In the genomic region with DNA sequence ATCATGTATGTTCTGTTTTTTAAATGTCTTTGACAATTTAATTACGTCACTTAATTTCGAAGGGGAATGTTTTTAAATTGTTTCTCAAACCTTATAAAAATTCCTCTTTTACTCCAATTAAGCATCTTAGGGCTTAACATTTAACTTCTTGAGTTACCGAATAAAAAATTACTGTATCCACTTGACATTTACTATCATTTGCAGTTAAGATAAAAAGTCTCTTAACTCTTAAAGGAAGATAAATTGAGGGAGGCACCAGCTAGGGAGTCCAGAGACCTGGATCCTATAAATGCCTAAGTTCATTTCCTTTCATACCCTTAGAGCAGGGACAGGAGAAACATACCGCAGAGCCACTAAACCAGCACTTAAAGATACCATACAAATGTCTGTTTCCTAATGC, we compare ENCODE assay signal across 14 cellular contexts.
DNase-seq lines count a peak whose midpoint lies in the region; ATAC-seq and TF ChIP-seq lines count a peak whose summit lies in the region.
"Had no signal": no experiment of that assay in that cellular context is flagged by ENCODE, and none has a peak within 500 bp of the region (broad histone marks: within the 10 kb centered on the region; RNA-seq: fewer than 3 reads in every experiment).

No MANE protein-coding gene starts in this region.

- H2AFZ ChIP-seq in PC-9, result no peak overlapping the region

- H3K36me3 ChIP-seq in HEK293 (ENCODE audit: control insufficient read depth in 2 of 2, insufficient read depth in 1 of 2, low read length in 2 of 2) (no peaks in the 10 kb centered on the region), duodenal mucosa (ENCODE audit: control insufficient read depth in 1 of 2, insufficient read depth in 2 of 2, low read length in 2 of 2) (peaks cover 4 to 6% of the 10 kb centered on the region in 2 donors), lung (ENCODE audit: control insufficient read depth in 2 of 2, insufficient read depth in 2 of 2, low read length in 2 of 2) (no peaks in the 10 kb centered on the region), stomach smooth muscle (ENCODE audit: control insufficient read depth in 2 of 2, insufficient read depth in 2 of 2, low read length in 2 of 2) (no peaks in the 10 kb centered on the region), PC-9 (ENCODE audit: low read depth) (no peaks in the 10 kb centered on the region)

- POLR2A ChIA-PET in HEK293 (lab: Yijun Ruan, JAX), result interaction anchor here (1.5 kb wide), 1 partner anchor 101 kb away, joined by 3 read pairs; a partner anchor contains a TSS
- POLR2A ChIA-PET in PC-9 (lab: Charles Lee; ENCODE audit: unreplicated experiment), result no interaction called here

- H3K4me1 ChIP-seq in HEK293 (ENCODE audit: control insufficient read depth, insufficient read depth, low read length), result peaks cover 27% of the 10 kb centered on the region
- peaks cover 8 to 21% of the 10 kb centered on the region in 2 donors for H3K4me1 ChIP-seq in duodenal mucosa (ENCODE audit: control insufficient read depth in 1 of 2, insufficient read depth in 2 of 2, low read length in 2 of 2)
- peaks cover 3 to 13% of the 10 kb centered on the region in 2 donors for H3K4me1 ChIP-seq in lung (ENCODE audit: control insufficient read depth in 2 of 2, insufficient read depth in 2 of 2, low read length in 2 of 2)
- peaks cover 26% of the 10 kb centered on the region for H3K4me1 ChIP-seq in stomach smooth muscle (ENCODE audit: control insufficient read depth, insufficient read depth, low read length)
- H3K4me1 ChIP-seq in PC-9 (replicated peaks; ENCODE audit: insufficient read depth), result 0 out of 2 replicates have a peak, but pooled peaks cover 9% of the 10 kb centered on the region

- no peaks in the 10 kb centered on the region for H4K20me1 ChIP-seq in PC-9 (ENCODE audit: insufficient read depth)

- TF ChIP-seq CTCF in HEK293 (tag by site-specific recombination; IDR thresholded peaks at IDR 0.05) (no peak), lung (IDR thresholded peaks at IDR 0.05; ENCODE audit: control extremely low read depth, extremely low read depth) (no peak), PC-9 (conservative IDR thresholded peaks at IDR 0.05) (no peak)

- no TSS peak for BruUV-seq in PC-9 (replicated peaks; lab: Mats Ljungman, UMichigan)

- intact Hi-C loops in PC-9 (cut with micrococcal nuclease; ENCODE audit: unreplicated experiment), result loop anchor here (5.0 kb wide), 1 partner anchor 81 kb away; no protein-coding TSS in a partner anchor

- 50 to 57% methylated on average over 4 of the region's 4 CpGs for WGBS in lung, 2 donors

- H3K4me2 ChIP-seq in PC-9, result no peak overlapping the region

- no peaks in the 10 kb centered on the region for H3K79me2 ChIP-seq in PC-9 (ENCODE audit: low read depth)

- H3K27ac ChIP-seq in HEK293 (ENCODE audit: extremely low read depth, low read depth, low read length), result no peak overlapping the region
- peak overlapping the region; percentile 54 for H3K27ac ChIP-seq in duodenal mucosa (ENCODE audit: low read depth, low read length)
- H3K27ac ChIP-seq in lung (ENCODE audit: low read depth in 1 of 2, low read length in 1 of 2), result peak overlapping the region; percentile 33 to 67
- peak overlapping the region; percentile 93 for H3K27ac ChIP-seq in stomach smooth muscle (ENCODE audit: low read length)
- H3K27ac ChIP-seq in PC-9, result no peak overlapping the region
- H3K27ac ChIP-seq in caudate nucleus (ENCODE audit: low read depth, low read length), result no peak overlapping the region

- CTCF ChIA-PET in HEK293 (lab: Yijun Ruan, JAX) (no interaction called here), PC-9 (lab: Charles Lee) (no interaction called here)

- no peaks in the 10 kb centered on the region for H3K9me3 ChIP-seq in HEK293 (ENCODE audit: control insufficient read depth, insufficient read depth, low read depth, low read length)
- H3K9me3 ChIP-seq in duodenal mucosa (ENCODE audit: control insufficient read depth in 1 of 2, low read length in 2 of 2), result no peaks in the 10 kb centered on the region
- H3K9me3 ChIP-seq in lung (ENCODE audit: control insufficient read depth in 2 of 2, insufficient read depth in 1 of 2, low read length in 1 of 2), result no peaks in the 10 kb centered on the region
- no peaks in the 10 kb centered on the region for H3K9me3 ChIP-seq in stomach smooth muscle (ENCODE audit: control insufficient read depth in 2 of 2, low read length in 2 of 2)
- H3K9me3 ChIP-seq in PC-9 (ENCODE audit: insufficient read depth, low read depth), result no peaks in the 10 kb centered on the region; the same call in 1 of the 2 replicates

- ATAC-seq in lung (ENCODE audit: insufficient read depth, low FRiP score), result peak; percentile 4
- ATAC-seq in HG02885 (IDR thresholded peaks at IDR 0.05; ENCODE audit: poor library complexity, unreplicated experiment), result no peak
- ATAC-seq: K562; natural killer cell; stimulated activated naive CD8-positive, alpha-beta T cell treated with anti-CD3 and anti-CD28 coated beads, Interleukin-15, Interleukin-2, amounts not matched to agents 100 U/mL and 50 U/mL, for 24 hours had no signal

- no peaks in the 10 kb centered on the region for H3K27me3 ChIP-seq in duodenal mucosa (ENCODE audit: control insufficient read depth in 1 of 2, insufficient read depth in 2 of 2, low read length in 2 of 2)
- no peaks in the 10 kb centered on the region for H3K27me3 ChIP-seq in lung (ENCODE audit: control insufficient read depth, insufficient read depth)
- H3K27me3 ChIP-seq in stomach smooth muscle (ENCODE audit: control insufficient read depth in 1 of 2, insufficient read depth in 2 of 2, low read length in 2 of 2), result no peaks in the 10 kb centered on the region
- no peaks in the 10 kb centered on the region for H3K27me3 ChIP-seq in PC-9 (ENCODE audit: insufficient read depth, low read depth)

- no peaks in the 10 kb centered on the region; the same call in 1 of the 2 replicates for H3K9me2 ChIP-seq in PC-9 (ENCODE audit: insufficient read depth)

- H3K9ac ChIP-seq in duodenal mucosa (ENCODE audit: low read depth in 1 of 2, low read length in 2 of 2), result peak overlapping the region in 1 of 2 donors; percentile 42
- peak overlapping the region; percentile 77 to 78 for H3K9ac ChIP-seq in stomach smooth muscle (ENCODE audit: low read length in 2 of 2)

- H3K4me3 ChIP-seq in HEK293 (ENCODE audit: low read depth, low read length), result no peak overlapping the region
- no peak overlapping the region for H3K4me3 ChIP-seq in duodenal mucosa (ENCODE audit: low read depth in 1 of 2, low read length in 2 of 2)
- H3K4me3 ChIP-seq in lung, result no peak overlapping the region
- peak overlapping the region; percentile 23 to 58 for H3K4me3 ChIP-seq in stomach smooth muscle (ENCODE audit: low read length in 2 of 2)
- H3K4me3 ChIP-seq in PC-9, result no peak overlapping the region
- H3K4me3 ChIP-seq: K562 had no signal

- H3F3A ChIP-seq in PC-9 (ENCODE audit: insufficient read depth, low read depth), result no peaks in the 10 kb centered on the region

- DNase-seq in lung (ENCODE audit: low spot score), result no peak
- no peak for DNase-seq in PC-9
- no peak for DNase-seq in caudate nucleus (lab: John Stamatoyannopoulos, UW)
- DNase-seq in occipital lobe (lab: John Stamatoyannopoulos, UW), result no peak
- DNase-seq: activated CD4-positive, alpha-beta T cell treated with anti-CD3 and anti-CD28 coated beads, Interleukin-2, amount 50 U/mL, for 4 hours; hippocampal formation; natural killer cell; NCI-H187 treated with DMSO at 0.1 percent for 48 hours; stimulated activated naive CD8-positive, alpha-beta T cell treated with anti-CD3 and anti-CD28 coated beads, Interleukin-15, Interleukin-2, amounts not matched to agents 100 U/mL and 50 U/mL, for 24 hours had no signal

TF ChIP-seq in HEK293, 187 proteins besides CTCF, POLR2A, EP300 and RAD21 (continues in another document):
- TF ChIP-seq ZNF76 (tag by site-specific recombination; IDR thresholded peaks at IDR 0.05; ENCODE audit: borderline replicate concordance, low read depth), result 0 out of 2 replicates have a peak, but pooled peaks have one; percentile 22
- TF ChIP-seq ZNF768 (tag by site-specific recombination; IDR thresholded peaks at IDR 0.05), result no peak
- no peak for TF ChIP-seq ZNF292 (tag by site-specific recombination; IDR thresholded peaks at IDR 0.05; ENCODE audit: borderline replicate concordance, low read depth)
- TF ChIP-seq ZNF335 (tag by site-specific recombination; conservative IDR thresholded peaks at IDR 0.05), result 0 out of 2 replicates have a peak, but pooled peaks have one; percentile 17
- TF ChIP-seq ZNF785 (tag by site-specific recombination; IDR thresholded peaks at IDR 0.05), result no peak
- TF ChIP-seq IKZF3 (tag by site-specific recombination; IDR thresholded peaks at IDR 0.05), result no peak
- no peak for TF ChIP-seq ZNF549 (tag by site-specific recombination; IDR thresholded peaks at IDR 0.05)
- TF ChIP-seq ZXDB (tag by site-specific recombination; IDR thresholded peaks at IDR 0.05), result peak; percentile 89
- TF ChIP-seq WT1 (tag by site-specific recombination; IDR thresholded peaks at IDR 0.05), result peak; percentile 68

Comparison
In these comparisons a context has a peak if more than half of its experiments do, and no peak if none do; other contexts are left out.
1. H3K27ac ChIP-seq: peak in duodenal mucosa (single experiment), lung (2 of 2) and stomach smooth muscle (single experiment); none in HEK293 (single experiment), PC-9 (single experiment) and caudate nucleus (single experiment).
2. H3K4me3 ChIP-seq: peak in stomach smooth muscle (2 of 2); none in HEK293 (single experiment), duodenal mucosa (0 of 2), lung (single experiment) and PC-9 (single experiment).